12 cellular contexts compared by ENCODE assay signal in the genomic region with DNA sequence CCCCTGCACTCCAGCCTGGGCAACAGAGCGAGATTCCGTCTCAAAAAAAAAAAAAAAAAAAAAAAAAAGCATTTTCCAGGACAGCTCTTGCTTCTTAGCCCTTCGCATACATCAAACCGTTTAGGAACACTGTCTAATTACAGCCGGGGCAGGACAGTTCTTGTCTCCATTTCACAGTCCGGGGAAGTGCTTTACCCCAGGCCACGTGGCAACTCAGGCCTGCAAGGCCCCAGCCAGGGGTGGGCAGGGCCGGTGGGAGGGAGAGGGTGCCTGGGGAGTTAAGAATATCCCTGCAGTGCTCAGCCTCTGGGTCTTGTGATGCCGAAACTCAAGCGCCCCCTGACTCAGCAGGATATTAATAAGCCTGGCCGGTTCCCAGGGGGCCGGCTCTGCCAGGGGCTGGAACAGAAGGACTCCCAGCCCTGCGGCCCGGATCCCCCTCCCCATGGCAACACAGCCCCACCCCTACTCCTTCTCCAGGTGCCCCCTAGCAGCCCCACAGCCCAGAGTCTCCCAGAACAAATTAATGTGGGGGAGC. TPM values are rescaled to one million over a fixed set of nuclear protein-coding genes. Genes with fewer than 3 reads are reported as not detected.
DNase-seq lines count a peak whose midpoint lies in the region; ATAC-seq and TF ChIP-seq lines count a peak whose summit lies in the region.
"Had no signal": no experiment of that assay in that cellular context is flagged by ENCODE, and none has a peak within 500 bp of the region (broad histone marks: within the 10 kb centered on the region; RNA-seq: fewer than 3 reads in every experiment).

No MANE protein-coding gene starts in this region.

- H3K36me3 ChIP-seq in H7 (replicated peaks; ENCODE audit: control insufficient read depth, insufficient read depth, low read length) (no peaks in the 10 kb centered on the region), SK-N-MC (ENCODE audit: insufficient read depth, low read length) (no peaks in the 10 kb centered on the region), cardiac muscle cell (no peaks in the 10 kb centered on the region), esophagus muscularis mucosa (no peaks in the 10 kb centered on the region)

- no peak for ATAC-seq in HG03354 (IDR thresholded peaks at IDR 0.05; ENCODE audit: poor library complexity, severe bottlenecking, unreplicated experiment)
- ATAC-seq: body of pancreas had no signal

- DNase-seq in H7: peak; percentile 73
- no peak for DNase-seq in SK-N-MC (ENCODE audit: low read depth, low spot score)
- peak in 1 of 2 donors; percentile 90 for DNase-seq in cardiac muscle cell (ENCODE audit: low read depth in 1 of 2, low spot score in 1 of 2)
- peak; percentile 83 for DNase-seq in posterior vena cava (ENCODE audit: low spot score)
- DNase-seq in NCI-H2227 treated with DMSO at 0.1 percent for 48 hours (lab: John Stamatoyannopoulos, UW): no peak
- no peak for DNase-seq in GDM1 (lab: John Stamatoyannopoulos, UW)
- no peak for DNase-seq in esophagus muscularis mucosa (ENCODE audit: extremely low spot score)
- DNase-seq: body of pancreas; CD8-positive, alpha-beta memory T cell; NCI-H1092 treated with DMSO at 0.1 percent for 48 hours; PC-9 had no signal

- no peak overlapping the region for H3K9ac ChIP-seq in SK-N-MC (ENCODE audit: insufficient read length)

- TF ChIP-seq EP300 in esophagus muscularis mucosa (IDR thresholded peaks at IDR 0.05): no peak

- TF ChIP-seq CTCF in cardiac muscle cell (IDR thresholded peaks at IDR 0.05; ENCODE audit: low read depth, low read length) (no peak), esophagus muscularis mucosa (IDR thresholded peaks at IDR 0.05) (no peak)

- H3K4me1 ChIP-seq in cardiac muscle cell (ENCODE audit: low read depth): peaks cover 29% of the 10 kb centered on the region
- H3K4me1 ChIP-seq in esophagus muscularis mucosa: peaks cover 4 to 9% (median 5%) of the 10 kb centered on the region in 4 donors
- H3K4me1 ChIP-seq: body of pancreas had no signal

- H3K27ac ChIP-seq in SK-N-MC: no peak overlapping the region
- peak overlapping the region; percentile 99 for H3K27ac ChIP-seq in cardiac muscle cell
- no peak overlapping the region for H3K27ac ChIP-seq in esophagus muscularis mucosa (replicated peaks in 1 of 4)
- H3K27ac ChIP-seq: body of pancreas, PC-9 had no signal

- intact Hi-C loops in posterior vena cava (cut with DNase I) (loop anchor here (5.0 to 10.0 kb wide), 2 partner anchors 160 to 277 kb away; no protein-coding TSS in a partner anchor), esophagus muscularis mucosa (cut with DNase I) (loop anchor here (5.0 kb wide), 1 partner anchor 277 kb away; no protein-coding TSS in a partner anchor)

- H3K27me3 ChIP-seq in H7 (ENCODE audit: control insufficient read depth, insufficient read depth, low read length) (no peaks in the 10 kb centered on the region), cardiac muscle cell (no peaks in the 10 kb centered on the region), esophagus muscularis mucosa (peaks cover 0 to 11% (median 0%) of the 10 kb centered on the region in 4 donors)
- H3K27me3 ChIP-seq: body of pancreas had no signal

- H3K4me3 ChIP-seq in H7 (ENCODE audit: insufficient read depth, low read depth, low read length): no peak overlapping the region
- H3K4me3 ChIP-seq in SK-N-MC: peak overlapping the region; percentile 22; the same call in 1 of the 2 replicates
- H3K4me3 ChIP-seq in cardiac muscle cell: no peak overlapping the region
- no peak overlapping the region for H3K4me3 ChIP-seq in esophagus muscularis mucosa
- H3K4me3 ChIP-seq: body of pancreas, PC-9 had no signal

- WGBS in esophagus muscularis mucosa: 49% methylated on average over 13 of the region's 14 CpGs

- no peak for TF ChIP-seq POLR2A in esophagus muscularis mucosa (IDR thresholded peaks at IDR 0.05; ENCODE audit: low read depth)

- H3K9me3 ChIP-seq in SK-N-MC (ENCODE audit: low read depth, low read length) (no peaks in the 10 kb centered on the region), cardiac muscle cell (ENCODE audit: low read depth) (no peaks in the 10 kb centered on the region), esophagus muscularis mucosa (no peaks in the 10 kb centered on the region)
- H3K9me3 ChIP-seq: body of pancreas had no signal

RNA-seq across cellular contexts. Expression of a gene that starts 45.1 kb away (rescaled TPM):
- total RNA-seq in H7 (2014; rRNA removed; shearing (Covaris generic)): 8.2 and 8.8 TPM in 2 replicates
- 50.3 and 52.5 TPM in 2 replicates for total RNA-seq in cardiac muscle cell
- polyA plus RNA-seq in cardiac muscle cell: 36.9 and 42.5 TPM in 2 replicates
- total RNA-seq in posterior vena cava: 1 to 10 TPM; 8.9 to 9.8 TPM
- 10 to 100 TPM; 11.4 to 22.5 (median 14.4) TPM for total RNA-seq in esophagus muscularis mucosa
- total RNA-seq: CD8-positive, alpha-beta memory T cell; PC-9 had no signal
- polyA plus RNA-seq: CD8-positive, alpha-beta memory T cell had no signal

RNA-seq across cellular contexts. Expression of a gene that starts 58.3 kb away (rescaled TPM):
- total RNA-seq in H7 (2014; rRNA removed; shearing (Covaris generic)): 1.6 and 3.4 TPM in 2 replicates
- total RNA-seq in cardiac muscle cell: 39.6 and 42.6 TPM in 2 replicates
- polyA plus RNA-seq in cardiac muscle cell: 21.5 and 29.5 TPM in 2 replicates
- total RNA-seq in posterior vena cava: 1 to 10 TPM; 3.0 to 4.1 TPM
- total RNA-seq in esophagus muscularis mucosa: 1 to 10 TPM; 1.7 to 4.0 (median 3.3) TPM

RNA-seq across cellular contexts. Expression of a gene that starts 59.2 kb away (rescaled TPM):
- total RNA-seq in H7 (2014; rRNA removed; shearing (Covaris generic)): 77.4 and 102 TPM in 2 replicates
- total RNA-seq in cardiac muscle cell (166 and 259 TPM in 2 replicates), posterior vena cava (100 to 1,000 TPM; 148 to 151 TPM), esophagus muscularis mucosa (100 to 1,000 TPM; 109 to 226 (median 148) TPM)
- 71.1 and 112 TPM in 2 replicates for polyA plus RNA-seq in cardiac muscle cell

Comparison
In these comparisons a context has a peak if more than half of its experiments do, and no peak if none do; other contexts are left out.
1. DNase-seq: peak in H7 (single experiment) and posterior vena cava (single experiment); none in SK-N-MC (single experiment), NCI-H2227 treated with DMSO at 0.1 percent for 48 hours (single experiment), GDM1 (single experiment) and esophagus muscularis mucosa (single experiment).